Comparison of ENCODE assay signal across 8 cellular contexts in the genomic region with DNA sequence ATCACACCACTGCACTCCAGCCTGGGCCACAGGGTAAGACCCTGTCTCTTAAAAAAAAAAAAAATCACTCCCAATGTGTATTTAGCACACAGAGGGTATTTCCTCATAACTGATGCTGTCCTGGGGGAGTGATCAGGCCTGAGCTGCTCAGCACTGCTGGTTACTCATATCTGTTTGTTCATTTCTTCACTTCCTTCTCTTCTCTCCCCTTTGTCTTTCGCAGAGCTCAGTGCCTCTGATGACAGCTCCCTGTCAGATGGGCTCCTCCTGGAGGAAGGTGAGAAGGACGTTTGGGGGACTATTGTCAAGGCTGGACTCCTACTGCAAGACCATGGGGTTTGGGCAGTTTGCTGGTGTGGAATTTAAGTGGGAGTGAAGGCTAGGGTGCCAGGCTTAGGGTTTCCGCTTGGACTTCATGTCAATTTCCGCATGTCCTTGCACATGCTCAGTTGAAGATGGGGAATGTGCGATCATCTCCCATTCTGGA. TPM values are rescaled to one million over a fixed set of nuclear protein-coding genes. Genes with fewer than 3 reads are reported as not detected.
DNase-seq lines count a peak whose midpoint lies in the region; ATAC-seq and TF ChIP-seq lines count a peak whose summit lies in the region.
"Had no signal": no experiment of that assay in that cellular context is flagged by ENCODE, and none has a peak within 500 bp of the region (broad histone marks: within the 10 kb centered on the region; RNA-seq: fewer than 3 reads in every experiment).

No MANE protein-coding gene starts in this region.

- TF ChIP-seq CTCF in RWPE1 (conservative IDR thresholded peaks at IDR 0.05; ENCODE audit: low read depth) = no peak

- no peak overlapping the region for H3K4me3 Mint-ChIP-seq in stimulated activated memory B cell treated with anti-CD40 and anti-IgM and Interleukin-4, amounts not matched to agents 10 μg/mL and 1 μg/mL and 100 μg/mL, for 72 hours

- ATAC-seq in GM19328 (IDR thresholded peaks at IDR 0.05; ENCODE audit: unreplicated experiment) = peak; percentile 56
- ATAC-seq in HG02981 (IDR thresholded peaks at IDR 0.05; ENCODE audit: unreplicated experiment) = peak; percentile 46
- peak; percentile 84 for ATAC-seq in stimulated activated memory B cell treated with anti-CD40 and anti-IgM and Interleukin-4, amounts not matched to agents 10 μg/mL and 1 μg/mL and 100 μg/mL, for 72 hours
- ATAC-seq in left cardiac atrium = no peak

- peaks cover 21% of the 10 kb centered on the region for H3K4me1 Mint-ChIP-seq in stimulated activated memory B cell treated with anti-CD40 and anti-IgM and Interleukin-4, amounts not matched to agents 10 μg/mL and 1 μg/mL and 100 μg/mL, for 72 hours

- H3K27ac ChIP-seq in RWPE1 = peak overlapping the region; percentile 27

- DNase-seq in RWPE1 (ENCODE audit: low spot score) (no peak), C1 segment of cervical spinal cord (lab: John Stamatoyannopoulos, UW) (no peak), left cardiac atrium (no peak), activated gamma-delta T cell treated with Interleukin-2 at 50 U/mL for 16 hours (no peak)

- POLR2A ChIA-PET in RWPE1 (lab: Yijun Ruan, JAX; ENCODE audit: low non-redundant PET) = no interaction called here

- CTCF ChIA-PET in RWPE1 (lab: Yijun Ruan, JAX) = interaction anchor here (0.6 to 1.0 kb wide), 2 partner anchors 11 to 194 kb away, joined by 3 read pairs; no protein-coding TSS in a partner anchor

- peak overlapping the region; percentile 23 for H3K27ac Mint-ChIP-seq in stimulated activated memory B cell treated with anti-CD40 and anti-IgM and Interleukin-4, amounts not matched to agents 10 μg/mL and 1 μg/mL and 100 μg/mL, for 72 hours

- H3K27me3 Mint-ChIP-seq in stimulated activated memory B cell treated with anti-CD40 and anti-IgM and Interleukin-4, amounts not matched to agents 10 μg/mL and 1 μg/mL and 100 μg/mL, for 72 hours = no peaks in the 10 kb centered on the region

- H3K36me3 Mint-ChIP-seq in stimulated activated memory B cell treated with anti-CD40 and anti-IgM and Interleukin-4, amounts not matched to agents 10 μg/mL and 1 μg/mL and 100 μg/mL, for 72 hours = peaks cover 7% of the 10 kb centered on the region

- intact Hi-C loops in left cardiac atrium (cut with DNase I) = no loop called here

- H3K9me3 Mint-ChIP-seq in stimulated activated memory B cell treated with anti-CD40 and anti-IgM and Interleukin-4, amounts not matched to agents 10 μg/mL and 1 μg/mL and 100 μg/mL, for 72 hours = peaks cover 4% of the 10 kb centered on the region

RNA-seq across cellular contexts. Expression of gene INAVA, which starts 13.0 kb away (rescaled TPM):
- total RNA-seq in left cardiac atrium = under 1 TPM in 1 of 2 donors, not detected in 1; 0.29 TPM
- total RNA-seq: T-helper 1 cell treated with Interleukin-12 subunit alpha and Interleukin-12 subunit beta and Interleukin-4 antibody, amounts not matched to agents 30 ng/mL and 1 ng/mL, for 36 hours had no signal

RNA-seq across cellular contexts. Expression of gene GPR25, which starts 34.9 kb away (rescaled TPM):
- not detected for total RNA-seq in left cardiac atrium
- total RNA-seq: T-helper 1 cell treated with Interleukin-12 subunit alpha and Interleukin-12 subunit beta and Interleukin-4 antibody, amounts not matched to agents 30 ng/mL and 1 ng/mL, for 36 hours had no signal

Comparison
In these comparisons a context has a peak if more than half of its experiments do, and no peak if none do; other contexts are left out.
1. ATAC-seq: peak in GM19328 (single experiment), HG02981 (single experiment) and stimulated activated memory B cell treated with anti-CD40 and anti-IgM and Interleukin-4, amounts not matched to agents 10 μg/mL and 1 μg/mL and 100 μg/mL, for 72 hours (single experiment); none in left cardiac atrium (0 of 2).